In the genomic region with DNA sequence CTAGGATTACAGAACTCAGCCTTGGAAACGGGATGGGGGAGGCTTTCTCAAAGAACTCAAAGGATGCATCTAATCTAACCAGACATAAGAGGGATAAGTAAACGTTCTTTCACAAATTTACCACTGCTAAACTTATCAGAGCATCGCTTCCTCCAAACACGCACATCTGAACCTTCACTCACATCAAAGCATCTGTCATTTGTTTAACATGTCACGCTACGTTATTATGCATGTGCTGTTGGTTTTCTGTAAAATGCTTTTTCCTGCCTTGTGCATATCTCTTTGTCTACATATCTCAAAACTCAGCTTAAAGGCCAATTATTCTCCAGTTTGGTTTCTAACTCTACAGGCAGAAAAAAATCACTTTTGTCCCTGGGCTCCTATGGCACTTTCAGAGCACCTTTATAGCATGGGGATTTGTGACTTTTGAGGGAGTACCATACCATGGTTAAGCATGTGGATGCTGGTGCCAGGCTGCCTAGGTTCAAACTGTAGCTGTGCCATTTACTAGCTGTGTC, we compare ENCODE assay signal across 17 cellular contexts.
DNase-seq lines count a peak whose midpoint lies in the region; ATAC-seq and TF ChIP-seq lines count a peak whose summit lies in the region.
"Had no signal": no experiment of that assay in that cellular context is flagged by ENCODE, and none has a peak within 500 bp of the region (broad histone marks: within the 10 kb centered on the region; RNA-seq: fewer than 3 reads in every experiment).

No MANE protein-coding gene starts in this region.

- H3K9me2 ChIP-seq in neural cell (ENCODE audit: insufficient read depth, low read length): no peaks in the 10 kb centered on the region

- H3K79me2 ChIP-seq in neural cell (replicated peaks; ENCODE audit: insufficient read depth, low read length): no peaks in the 10 kb centered on the region

- H3K4me2 ChIP-seq in neural cell (ENCODE audit: low read length): peak overlapping the region; percentile 13
- H3K4me2 ChIP-seq: KMS-11 had no signal

- peaks cover 7% of the 10 kb centered on the region for H3F3A ChIP-seq in neural cell (ENCODE audit: insufficient read depth, low read length, poor library complexity, severe bottlenecking)

- peak; percentile 94 for TF ChIP-seq EP300 in neural cell (conservative IDR thresholded peaks at IDR 0.05; ENCODE audit: poor library complexity, severe bottlenecking)

- TF ChIP-seq CTCF in neural cell (IDR thresholded peaks at IDR 0.05; ENCODE audit: poor library complexity, severe bottlenecking): no peak

- peak overlapping the region; percentile 7 for H2AFZ ChIP-seq in neural cell (ENCODE audit: low read depth, low read length)

- peak; percentile 14 for DNase-seq in NCI-H2227 (lab: John Stamatoyannopoulos, UW; ENCODE audit: unreplicated experiment)
- no peak for DNase-seq in NCI-H2227 treated with DMSO at 0.1 percent for 48 hours (lab: John Stamatoyannopoulos, UW)
- DNase-seq in DMS53 treated with DMSO at 0.1 percent for 48 hours (lab: John Stamatoyannopoulos, UW; ENCODE audit: unreplicated experiment): peak; percentile 70
- DNase-seq in NCI-H748 treated with DMSO at 0.1 percent for 48 hours (lab: John Stamatoyannopoulos, UW): peak; percentile 45
- no peak for DNase-seq in left ventricle myocardium superior
- no peak for DNase-seq in NCI-H187 treated with DMSO at 0.1 percent for 48 hours (lab: John Stamatoyannopoulos, UW)
- DNase-seq: ACHN; BE2C; CD4-positive, alpha-beta memory T cell; GDM1 had no signal

- no peaks in the 10 kb centered on the region for H3K36me3 ChIP-seq in neural cell (ENCODE audit: insufficient read depth, low read length)
- H3K36me3 ChIP-seq: BE2C, HAP-1 had no signal

- peak overlapping the region; percentile 8 for H3K4me3 ChIP-seq in neural cell (ENCODE audit: low read length)
- H3K4me3 ChIP-seq: GM12878, HAP-1 had no signal

- ATAC-seq in HG02870 (IDR thresholded peaks at IDR 0.05; ENCODE audit: unreplicated experiment): no peak
- no peak for ATAC-seq in left ventricle myocardium superior
- ATAC-seq: GM12878 had no signal

- intact Hi-C loops in left ventricle myocardium superior (cut with micrococcal nuclease): no loop called here

- H3K9ac ChIP-seq in neural cell (ENCODE audit: low read length): peak overlapping the region; percentile 46
- H3K9ac ChIP-seq: KMS-11 had no signal

- H3K27ac ChIP-seq in neural cell (ENCODE audit: low read length): peak overlapping the region; percentile 92
- H3K27ac ChIP-seq: C4-2B, HL-60, KMS-11 had no signal

- peak; percentile 48 for TF ChIP-seq RAD21 in neural cell (conservative IDR thresholded peaks at IDR 0.05)

- H3K9me3 ChIP-seq in neural cell (ENCODE audit: low read length): no peaks in the 10 kb centered on the region
- H3K9me3 ChIP-seq: BE2C, HAP-1 had no signal

- H4K20me1 ChIP-seq in neural cell (ENCODE audit: insufficient read depth): no peaks in the 10 kb centered on the region

- no peaks in the 10 kb centered on the region for H3K27me3 ChIP-seq in neural cell (ENCODE audit: insufficient read depth, low read depth, low read length)
- H3K27me3 ChIP-seq: BE2C had no signal

TF ChIP-seq in neural cell, 6 proteins besides CTCF, POLR2A, EP300 and RAD21:
- TF ChIP-seq POLR2AphosphoS5 (IDR thresholded peaks at IDR 0.05): peak; percentile 68
- TF ChIP-seq, protein P1, sequence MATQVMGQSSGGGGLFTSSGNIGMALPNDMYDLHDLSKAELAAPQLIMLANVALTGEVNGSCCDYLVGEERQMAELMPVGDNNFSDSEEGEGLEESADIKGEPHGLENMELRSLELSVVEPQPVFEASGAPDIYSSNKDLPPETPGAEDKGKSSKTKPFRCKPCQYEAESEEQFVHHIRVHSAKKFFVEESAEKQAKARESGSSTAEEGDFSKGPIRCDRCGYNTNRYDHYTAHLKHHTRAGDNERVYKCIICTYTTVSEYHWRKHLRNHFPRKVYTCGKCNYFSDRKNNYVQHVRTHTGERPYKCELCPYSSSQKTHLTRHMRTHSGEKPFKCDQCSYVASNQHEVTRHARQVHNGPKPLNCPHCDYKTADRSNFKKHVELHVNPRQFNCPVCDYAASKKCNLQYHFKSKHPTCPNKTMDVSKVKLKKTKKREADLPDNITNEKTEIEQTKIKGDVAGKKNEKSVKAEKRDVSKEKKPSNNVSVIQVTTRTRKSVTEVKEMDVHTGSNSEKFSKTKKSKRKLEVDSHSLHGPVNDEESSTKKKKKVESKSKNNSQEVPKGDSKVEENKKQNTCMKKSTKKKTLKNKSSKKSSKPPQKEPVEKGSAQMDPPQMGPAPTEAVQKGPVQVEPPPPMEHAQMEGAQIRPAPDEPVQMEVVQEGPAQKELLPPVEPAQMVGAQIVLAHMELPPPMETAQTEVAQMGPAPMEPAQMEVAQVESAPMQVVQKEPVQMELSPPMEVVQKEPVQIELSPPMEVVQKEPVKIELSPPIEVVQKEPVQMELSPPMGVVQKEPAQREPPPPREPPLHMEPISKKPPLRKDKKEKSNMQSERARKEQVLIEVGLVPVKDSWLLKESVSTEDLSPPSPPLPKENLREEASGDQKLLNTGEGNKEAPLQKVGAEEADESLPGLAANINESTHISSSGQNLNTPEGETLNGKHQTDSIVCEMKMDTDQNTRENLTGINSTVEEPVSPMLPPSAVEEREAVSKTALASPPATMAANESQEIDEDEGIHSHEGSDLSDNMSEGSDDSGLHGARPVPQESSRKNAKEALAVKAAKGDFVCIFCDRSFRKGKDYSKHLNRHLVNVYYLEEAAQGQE (IDR thresholded peaks at IDR 0.05; ENCODE audit: borderline replicate concordance): peak; percentile 68
- TF ChIP-seq SMC3 (conservative IDR thresholded peaks at IDR 0.05; ENCODE audit: poor library complexity): peak; percentile 58
- no peak for TF ChIP-seq EZH2 (IDR thresholded peaks at IDR 0.05; ENCODE audit: borderline replicate concordance, insufficient read depth, low read length, poor library complexity, severe bottlenecking)

Comparison
In these comparisons a context has a peak if more than half of its experiments do, and no peak if none do; other contexts are left out.
1. DNase-seq: peak in NCI-H2227 (single experiment), DMS53 treated with DMSO at 0.1 percent for 48 hours (single experiment) and NCI-H748 treated with DMSO at 0.1 percent for 48 hours (single experiment); none in NCI-H2227 treated with DMSO at 0.1 percent for 48 hours (single experiment), left ventricle myocardium superior (single experiment) and NCI-H187 treated with DMSO at 0.1 percent for 48 hours (single experiment).